ENCODE assay signal across 8 cellular contexts in genomic region chr17:56593073-56593740, GRCh38. TPM values are rescaled to one million over a fixed set of nuclear protein-coding genes. Genes with fewer than 3 reads are reported as not detected.
DNase-seq lines count a peak whose midpoint lies in the region; ATAC-seq and TF ChIP-seq lines count a peak whose summit lies in the region.

Gene NOG (plus strand): TSS chr17:56593699. CDS start chr17:56594224, 525 bp downstream.

- 0 to 1% (median 0%) methylated on average over 51 to 58 of the region's 58 CpGs for WGBS in ovary, 3 donors

- peak within 1 kb of the TSS; percentile 79 for H3K4me3 Mint-ChIP-seq in activated naive CD8-positive, alpha-beta T cell treated with anti-CD3 and anti-CD28 coated beads for 36 hours

- peak within 1 kb of the TSS; percentile 49 for H3K4me3 ChIP-seq in HEK293 (ENCODE audit: low read depth, low read length)
- H3K4me3 ChIP-seq in Panc1 (ENCODE audit: low read depth in 2 of 2, low read length in 2 of 2), result peak within 1 kb of the TSS; percentile 61 to 87
- peak within 1 kb of the TSS; percentile 33 for H3K4me3 ChIP-seq in ovary

- no peak within 1 kb of the TSS for H3K27ac Mint-ChIP-seq in activated naive CD8-positive, alpha-beta T cell treated with anti-CD3 and anti-CD28 coated beads for 36 hours

- POLR2A ChIA-PET in HEK293 (lab: Yijun Ruan, JAX), result interaction anchor here (0.6 to 2.1 kb wide), 14 partner anchors 9 to 957 kb away, joined by 3 to 19 read pairs (median 4); partner anchors contain the start of gene TRIM25
- POLR2A ChIA-PET in Panc1 (lab: Charles Lee), result interaction anchor here (0.6 kb wide), 2 partner anchors 34 kb away, joined by 4 to 7 read pairs; no protein-coding TSS in a partner anchor

- no TSS peak for BruUV-seq in Panc1 (replicated peaks; lab: Mats Ljungman, UMichigan)

- peaks cover 19% of the 10 kb centered on the region for H3K4me1 Mint-ChIP-seq in activated naive CD8-positive, alpha-beta T cell treated with anti-CD3 and anti-CD28 coated beads for 36 hours

- in situ Hi-C loops in Panc1 (cut with HindIII; ENCODE audit: low pct_unique_long_range_greater_than_20kb, low sequenced_read_pairs), result no loop called here

- TF ChIP-seq CTCF in HEK293 (tag by site-specific recombination; IDR thresholded peaks at IDR 0.05) (no peak; the same call in 1 of the 2 replicates), Panc1 (IDR thresholded peaks at IDR 0.05) (no peak), ovary (IDR thresholded peaks at IDR 0.05) (no peak)

- no peaks in the 10 kb centered on the region for H3K36me3 ChIP-seq in HEK293 (ENCODE audit: control insufficient read depth in 2 of 2, insufficient read depth in 1 of 2, low read length in 2 of 2)
- no peaks in the 10 kb centered on the region for H3K36me3 ChIP-seq in Panc1 (ENCODE audit: control insufficient read depth, insufficient read depth, low read length)
- H3K36me3 ChIP-seq in ovary, result no peaks in the 10 kb centered on the region

- intact Hi-C loops in Panc1 (cut with micrococcal nuclease; ENCODE audit: unreplicated experiment) (loop anchor here (2.0 to 5.0 kb wide), 2 partner anchors 62 to 189 kb away; no protein-coding TSS in a partner anchor), Right ventricle myocardium superior (cut with DNase I) (loop anchor here (5.0 kb wide), 1 partner anchor 124 kb away; no protein-coding TSS in a partner anchor), ovary (cut with DNase I) (loop anchor here in 2 of 4 donors (5.0 kb wide), 3 partner anchors 119 to 189 kb away; no protein-coding TSS in a partner anchor)

- H3K9me3 ChIP-seq in HEK293 (ENCODE audit: control insufficient read depth, insufficient read depth, low read depth, low read length) (no peaks in the 10 kb centered on the region), Panc1 (ENCODE audit: control insufficient read depth, insufficient read depth, low read depth, low read length) (no peaks in the 10 kb centered on the region), ovary (no peaks in the 10 kb centered on the region)

- no peaks in the 10 kb centered on the region for H3K36me3 Mint-ChIP-seq in activated naive CD8-positive, alpha-beta T cell treated with anti-CD3 and anti-CD28 coated beads for 36 hours

- TF ChIP-seq EP300 in ovary (IDR thresholded peaks at IDR 0.05), result no peak

- peak; percentile 78 for DNase-seq in AG08396 (ENCODE audit: low spot score)
- DNase-seq in Panc1 (ENCODE audit: low read depth, low spot score), result no peak
- peak; percentile 60 for DNase-seq in activated naive CD8-positive, alpha-beta T cell treated with anti-CD3 and anti-CD28 coated beads for 36 hours
- DNase-seq in Right ventricle myocardium superior, result peak; percentile 68
- peak; percentile 12 to 51 (median 40) for DNase-seq in ovary

- peaks cover 9% of the 10 kb centered on the region for H3K27me3 Mint-ChIP-seq in activated naive CD8-positive, alpha-beta T cell treated with anti-CD3 and anti-CD28 coated beads for 36 hours

- peaks cover 5% of the 10 kb centered on the region for H3K27me3 ChIP-seq in Panc1 (ENCODE audit: control insufficient read depth, insufficient read depth, low read length)
- H3K27me3 ChIP-seq in ovary, result no peaks in the 10 kb centered on the region

- H3K27ac ChIP-seq in HEK293 (ENCODE audit: extremely low read depth, low read depth, low read length) (peak within 1 kb of the TSS; percentile 91), Panc1 (ENCODE audit: low read length) (peak within 1 kb of the TSS; percentile 61), ovary (no peak within 1 kb of the TSS)

- H3K4me1 ChIP-seq in HEK293 (ENCODE audit: control insufficient read depth, insufficient read depth, low read length) (peaks cover 12% of the 10 kb centered on the region), Panc1 (ENCODE audit: control insufficient read depth, insufficient read depth, low read length) (peaks cover 13% of the 10 kb centered on the region), ovary (ENCODE audit: insufficient read depth) (peaks cover 10% of the 10 kb centered on the region)

- no peaks in the 10 kb centered on the region for H3K9me3 Mint-ChIP-seq in activated naive CD8-positive, alpha-beta T cell treated with anti-CD3 and anti-CD28 coated beads for 36 hours

- TF ChIP-seq POLR2A in ovary (IDR thresholded peaks at IDR 0.05), result no peak

- ATAC-seq in Panc1, result peak; percentile 57
- ATAC-seq in Right ventricle myocardium superior (ENCODE audit: poor library complexity), result peak; percentile 71
- ATAC-seq in HG03139 (IDR thresholded peaks at IDR 0.05; ENCODE audit: unreplicated experiment), result no peak
- ATAC-seq in GM19328 (IDR thresholded peaks at IDR 0.05; ENCODE audit: unreplicated experiment), result no peak

- CTCF ChIA-PET in HEK293 (lab: Yijun Ruan, JAX), result interaction anchor here (0.7 to 6.5 kb wide), 30 partner anchors 9 to 189 kb away, joined by 3 to 173 read pairs (median 6); no protein-coding TSS in a partner anchor
- CTCF ChIA-PET in Panc1 (lab: Charles Lee), result interaction anchor here (0.5 to 4.2 kb wide), 9 partner anchors 82 to 179 kb away, joined by 3 to 34 read pairs (median 4); no protein-coding TSS in a partner anchor

TF ChIP-seq in HEK293, 187 proteins besides CTCF, POLR2A, EP300 and RAD21 (continues in another document):
- no peak for TF ChIP-seq HOXA7 (CRISPR knock-in tag; IDR thresholded peaks at IDR 0.05; ENCODE audit: borderline replicate concordance)
- TF ChIP-seq, protein P1, sequence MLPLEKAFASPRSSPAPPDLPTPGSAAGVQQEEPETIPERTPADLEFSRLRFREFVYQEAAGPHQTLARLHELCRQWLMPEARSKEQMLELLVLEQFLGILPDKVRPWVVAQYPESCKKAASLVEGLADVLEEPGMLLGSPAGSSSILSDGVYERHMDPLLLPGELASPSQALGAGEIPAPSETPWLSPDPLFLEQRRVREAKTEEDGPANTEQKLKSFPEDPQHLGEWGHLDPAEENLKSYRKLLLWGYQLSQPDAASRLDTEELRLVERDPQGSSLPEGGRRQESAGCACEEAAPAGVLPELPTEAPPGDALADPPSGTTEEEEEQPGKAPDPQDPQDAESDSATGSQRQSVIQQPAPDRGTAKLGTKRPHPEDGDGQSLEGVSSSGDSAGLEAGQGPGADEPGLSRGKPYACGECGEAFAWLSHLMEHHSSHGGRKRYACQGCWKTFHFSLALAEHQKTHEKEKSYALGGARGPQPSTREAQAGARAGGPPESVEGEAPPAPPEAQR (tag by site-specific recombination; IDR thresholded peaks at IDR 0.05), result no peak
- peak; percentile 18; the same call in 1 of the 2 replicates for TF ChIP-seq ZEB2 (tag by site-specific recombination; IDR thresholded peaks at IDR 0.05)
- TF ChIP-seq ZNF175 (tag by site-specific recombination; IDR thresholded peaks at IDR 0.05), result no peak
- TF ChIP-seq MZF1 (tag by site-specific recombination; IDR thresholded peaks at IDR 0.05; ENCODE audit: borderline replicate concordance), result 0 out of 2 replicates have a peak, but pooled peaks have one; percentile 6
- peak; percentile 57; the same call in 1 of the 2 replicates for TF ChIP-seq ZBTB20 (tag by site-specific recombination; IDR thresholded peaks at IDR 0.05)
- 0 out of 2 replicates have a peak, but pooled peaks have one; percentile 4 for TF ChIP-seq KLF9 (tag by site-specific recombination; IDR thresholded peaks at IDR 0.05; ENCODE audit: low read depth)
- TF ChIP-seq, protein P2, sequence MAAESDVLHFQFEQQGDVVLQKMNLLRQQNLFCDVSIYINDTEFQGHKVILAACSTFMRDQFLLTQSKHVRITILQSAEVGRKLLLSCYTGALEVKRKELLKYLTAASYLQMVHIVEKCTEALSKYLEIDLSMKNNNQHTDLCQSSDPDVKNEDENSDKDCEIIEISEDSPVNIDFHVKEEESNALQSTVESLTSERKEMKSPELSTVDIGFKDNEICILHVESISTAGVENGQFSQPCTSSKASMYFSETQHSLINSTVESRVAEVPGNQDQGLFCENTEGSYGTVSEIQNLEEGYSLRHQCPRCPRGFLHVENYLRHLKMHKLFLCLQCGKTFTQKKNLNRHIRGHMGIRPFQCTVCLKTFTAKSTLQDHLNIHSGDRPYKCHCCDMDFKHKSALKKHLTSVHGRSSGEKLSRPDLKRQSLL (tag by site-specific recombination; IDR thresholded peaks at IDR 0.05), result peak; percentile 100
- TF ChIP-seq ZNF324 (tag by site-specific recombination; IDR thresholded peaks at IDR 0.05), result 0 out of 2 replicates have a peak, but pooled peaks have one; percentile 9
- peak; percentile 57; the same call in 1 of the 2 replicates for TF ChIP-seq PATZ1 (tag by site-specific recombination; IDR thresholded peaks at IDR 0.05)
- no peak for TF ChIP-seq ATF2 (tag by site-specific recombination; IDR thresholded peaks at IDR 0.05; ENCODE audit: low read depth)
- TF ChIP-seq PRDM1 (tag by site-specific recombination; IDR thresholded peaks at IDR 0.05), result no peak

RNA-seq across cellular contexts. Expression of gene NOG, which starts in this region (rescaled TPM):
- total RNA-seq in Panc1 (2021; ENCODE audit: unreplicated experiment) (9.2 TPM), Right ventricle myocardium superior (0.65 TPM), ovary (under 1 TPM in 4 of 7 donors, not detected in 3; 0.12 to 0.99 (median 0.27) TPM)
- polyA plus RNA-seq in Panc1 (2012; ENCODE audit: insufficient read length), result 6.8 TPM
- 1 to 10 TPM; 4.5 TPM for total RNA-seq in activated naive CD8-positive, alpha-beta T cell treated with anti-CD3 and anti-CD28 coated beads for 36 hours
- under 1 TPM in 1 of 2 donors, not detected in 1; 0.05 TPM for polyA plus RNA-seq in ovary

Comparison
In these comparisons a context has a peak if more than half of its experiments do, and no peak if none do; other contexts are left out.
1. Peak in DNase-seq and ATAC-seq in Right ventricle myocardium superior; RNA of the gene not detected or under 1 TPM.
2. Peak in DNase-seq and H3K4me3 ChIP-seq in ovary; RNA of the gene not detected or under 1 TPM.
3. H3K27ac ChIP-seq: peak in HEK293 (single experiment) and Panc1 (single experiment); none in ovary (0 of 2).
4. Peak in every context shown above with its lines, with median percentiles within 50 percentile points of each other: H3K4me3 ChIP-seq.